ENCODE assay signal across 25 cellular contexts in genomic region chrX:9147631-9148189, GRCh38.
A peak's percentile ranks its signal among the peaks of the same experiment; 100 is the strongest.
DNase-seq lines count a peak whose midpoint lies in the region; ATAC-seq, FAIRE-seq and TF ChIP-seq lines count a peak whose summit lies in the region.
"Had no signal": no experiment of that assay in that cellular context is flagged by ENCODE, and none has a peak within 500 bp of the region (broad histone marks: within the 10 kb centered on the region; RNA-seq: fewer than 3 reads in every experiment).

No MANE protein-coding gene starts in this region.

- POLR2A ChIA-PET in PC-9 (lab: Charles Lee; ENCODE audit: unreplicated experiment) = no interaction called here

- H3K27ac Mint-ChIP-seq in osteocyte (ENCODE audit: unreplicated experiment) = peak overlapping the region; percentile 93
- H3K27ac Mint-ChIP-seq: activated CD4-positive, alpha-beta T cell treated with anti-CD3 and anti-CD28 coated beads, Interleukin-2, amount 10 ng/mL, durations not matched to agents 7 days and 5 days; memory B cell; natural killer cell treated with Interleukin-12 subunit alpha and Interleukin-12 subunit beta and Interleukin-15 and Interleukin-18, amount 100 ng/mL, for 72 hours had no signal

- CTCF ChIA-PET in PC-9 (lab: Charles Lee) = no interaction called here

- FAIRE-seq in GM18507 (lab: Jason Lieb, UNC) = peak; percentile 63
- FAIRE-seq: GM12891, kidney had no signal

- no peaks in the 10 kb centered on the region for H3K36me3 ChIP-seq in PC-9 (ENCODE audit: low read depth)
- H3K36me3 ChIP-seq in iPS DF 6.9 (ENCODE audit: control insufficient read depth, insufficient read depth, low read length) = no peaks in the 10 kb centered on the region
- H3K36me3 ChIP-seq: prostate gland, spleen had no signal

- H3K4me1 Mint-ChIP-seq in osteocyte (ENCODE audit: unreplicated experiment) = peaks cover 55% of the 10 kb centered on the region
- H3K4me1 Mint-ChIP-seq: activated CD4-positive, alpha-beta T cell treated with anti-CD3 and anti-CD28 coated beads, Interleukin-2, amount 10 ng/mL, durations not matched to agents 7 days and 5 days had no signal

- H3K9me3 Mint-ChIP-seq in osteocyte (ENCODE audit: unreplicated experiment) = peaks cover 22% of the 10 kb centered on the region
- H3K9me3 Mint-ChIP-seq: natural killer cell treated with Interleukin-12 subunit alpha and Interleukin-12 subunit beta and Interleukin-15 and Interleukin-18, amount 100 ng/mL, for 72 hours had no signal

- H3K27ac ChIP-seq in PC-9 = 0 out of 2 replicates have a peak overlapping the region, but pooled peaks have one; percentile 62
- H3K27ac ChIP-seq in iPS DF 6.9 (ENCODE audit: low read length) = no peak overlapping the region
- H3K27ac ChIP-seq: prostate gland, spleen had no signal

- H3K4me3 Mint-ChIP-seq in osteocyte (ENCODE audit: unreplicated experiment) = no peak overlapping the region
- H3K4me3 Mint-ChIP-seq: activated CD4-positive, alpha-beta T cell treated with anti-CD3 and anti-CD28 coated beads, Interleukin-2, amount 10 ng/mL, durations not matched to agents 7 days and 5 days; CD14-positive monocyte; memory B cell; natural killer cell treated with Interleukin-12 subunit alpha and Interleukin-12 subunit beta and Interleukin-15 and Interleukin-18, amount 100 ng/mL, for 72 hours had no signal

- peaks cover 30% of the 10 kb centered on the region for H3K4me1 ChIP-seq in PC-9 (replicated peaks; ENCODE audit: insufficient read depth)
- peaks cover 1% of the 10 kb centered on the region; the same call in 1 of the 2 replicates for H3K4me1 ChIP-seq in iPS DF 6.9 (ENCODE audit: control insufficient read depth, insufficient read depth, low read length)
- H3K4me1 ChIP-seq: prostate gland, spleen had no signal

- H2AFZ ChIP-seq in PC-9 = no peak overlapping the region

- H3K27me3 ChIP-seq in PC-9 (ENCODE audit: insufficient read depth, low read depth) (no peaks in the 10 kb centered on the region), iPS DF 6.9 (ENCODE audit: control insufficient read depth, insufficient read depth, low read length) (no peaks in the 10 kb centered on the region)

- H3K4me3 ChIP-seq in PC-9 (no peak overlapping the region), iPS DF 6.9 (ENCODE audit: low read length) (no peak overlapping the region)
- H3K4me3 ChIP-seq: prostate gland, spleen had no signal

- no peaks in the 10 kb centered on the region for H3K36me3 Mint-ChIP-seq in osteocyte (ENCODE audit: unreplicated experiment)
- H3K36me3 Mint-ChIP-seq: CD14-positive monocyte; memory B cell; natural killer cell treated with Interleukin-12 subunit alpha and Interleukin-12 subunit beta and Interleukin-15 and Interleukin-18, amount 100 ng/mL, for 72 hours had no signal

- intact Hi-C loops in PC-9 (cut with micrococcal nuclease; ENCODE audit: unreplicated experiment) = no loop called here

- DNase-seq in GM18507 (ENCODE audit: extremely low spot score, insufficient read length, low read depth) (no peak), PC-9 (no peak), iPS DF 6.9 (ENCODE audit: low read depth, low spot score) (peak; percentile 35), osteocyte (ENCODE audit: extremely low spot score, unreplicated experiment) (no peak), AG08396 (ENCODE audit: low spot score) (no peak), germinal center (ENCODE audit: low spot score) (no peak)
- no peak for DNase-seq in stimulated activated CD4-positive, alpha-beta T cell treated with anti-CD3 and anti-CD28 coated beads, Interleukin-2, amount 100 ng/mL, for 48 hours
- DNase-seq: ACHN; activated CD4-positive, alpha-beta T cell treated with anti-CD3 and anti-CD28 coated beads, Interleukin-2, amount 10 ng/mL, durations not matched to agents 7 days and 5 days; activated CD8-positive, alpha-beta memory T cell treated with anti-CD3 and anti-CD28 coated beads, Interleukin-2, amount 50 U/mL, for 4 hours; glutamatergic neuron; kidney; NCI-H1092 treated with DMSO at 0.1 percent for 48 hours; NCI-H2107; NCI-H524; SHP77; spleen; stimulated activated CD8-positive, alpha-beta memory T cell treated with anti-CD3 and anti-CD28 coated beads, Interleukin-4, amount 100 ng/mL, for 48 hours had no signal

- TF ChIP-seq CTCF in PC-9 (conservative IDR thresholded peaks at IDR 0.05) (no peak), osteocyte (IDR thresholded peaks at IDR 0.05) (no peak)

- no TSS peak for BruUV-seq in PC-9 (replicated peaks; lab: Mats Ljungman, UMichigan)

- no peaks in the 10 kb centered on the region for H4K20me1 ChIP-seq in PC-9 (ENCODE audit: insufficient read depth)

- no peak for ATAC-seq in GM21447 (IDR thresholded peaks at IDR 0.05; ENCODE audit: unreplicated experiment)
- ATAC-seq: esophagus mucosa; natural killer cell treated with Interleukin-12 subunit alpha and Interleukin-12 subunit beta and Interleukin-15 and Interleukin-18, amount 100 ng/mL, for 72 hours had no signal

- no peaks in the 10 kb centered on the region for H3K27me3 Mint-ChIP-seq in osteocyte (ENCODE audit: unreplicated experiment)
- H3K27me3 Mint-ChIP-seq: activated CD4-positive, alpha-beta T cell treated with anti-CD3 and anti-CD28 coated beads, Interleukin-2, amount 10 ng/mL, durations not matched to agents 7 days and 5 days had no signal

- peaks cover 17% of the 10 kb centered on the region; the same call in 1 of the 2 replicates for H3F3A ChIP-seq in PC-9 (ENCODE audit: insufficient read depth, low read depth)

- no peaks in the 10 kb centered on the region for H3K79me2 ChIP-seq in PC-9 (ENCODE audit: low read depth)

- no peaks in the 10 kb centered on the region for H3K9me3 ChIP-seq in PC-9 (ENCODE audit: insufficient read depth, low read depth)
- H3K9me3 ChIP-seq in iPS DF 6.9 (ENCODE audit: control insufficient read depth, insufficient read depth, low read length) = no peaks in the 10 kb centered on the region
- H3K9me3 ChIP-seq: prostate gland had no signal

- H3K4me2 ChIP-seq in PC-9 = peak overlapping the region; percentile 59; the same call in 1 of the 2 replicates

- no peaks in the 10 kb centered on the region for H3K9me2 ChIP-seq in PC-9 (ENCODE audit: insufficient read depth)

- whole genome bisulfite sequencing in iPS DF 6.9 (ENCODE audit: insufficient coverage, insufficient read length) = no CpG with 5 or more reads among the region's 9 CpGs
